Comparison of ENCODE assay signal across 8 cellular contexts in the genomic region with DNA sequence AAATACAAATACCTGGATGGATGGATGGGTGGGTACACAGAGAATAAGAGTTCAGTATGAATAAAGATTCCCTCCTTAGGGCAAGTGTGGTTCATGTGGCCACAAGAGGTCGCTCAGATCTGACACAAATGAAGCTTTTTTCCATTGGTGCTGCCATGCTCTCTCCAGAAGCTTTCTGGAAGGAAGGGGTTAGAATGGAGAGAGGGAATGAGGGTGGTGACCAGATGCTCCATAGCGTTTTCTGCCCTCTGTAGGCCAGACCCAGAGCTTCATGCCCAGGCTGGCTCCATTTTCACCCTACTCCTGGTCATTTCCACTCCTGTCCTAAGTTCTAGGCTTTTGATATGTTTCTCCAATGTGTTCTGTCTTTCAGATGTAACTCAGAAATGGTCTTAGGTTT. TPM values are rescaled to one million over a fixed set of nuclear protein-coding genes. Genes with fewer than 3 reads are reported as not detected.
DNase-seq lines count a peak whose midpoint lies in the region; ATAC-seq and TF ChIP-seq lines count a peak whose summit lies in the region.

No MANE protein-coding gene starts in this region.

- H3K4me3 ChIP-seq in right atrium auricular region = no peak overlapping the region

- ATAC-seq in activated CD4-positive, CD25-positive, alpha-beta regulatory T cell treated with anti-CD3 and anti-CD28 coated beads, Interleukin-2, amount 50 U/mL, for 24 hours = peak; percentile 41 to 48
- ATAC-seq in sciatic nerve (peak; percentile 88), HG03378 (IDR thresholded peaks at IDR 0.05; ENCODE audit: unreplicated experiment) (no peak)

- H3K4me1 ChIP-seq in right atrium auricular region = peaks cover 0 to 3% of the 10 kb centered on the region in 2 donors

- H3K27me3 ChIP-seq in right atrium auricular region = no peaks in the 10 kb centered on the region

- H3K27ac ChIP-seq in right atrium auricular region = no peak overlapping the region

- intact Hi-C loops in sciatic nerve (cut with DNase I) = loop anchor here (10.0 kb wide), 1 partner anchor 96 kb away; no protein-coding TSS in a partner anchor

- TF ChIP-seq CTCF in right atrium auricular region (IDR thresholded peaks at IDR 0.05) = peak; percentile 78 to 86

- H3K9me3 ChIP-seq in right atrium auricular region = no peaks in the 10 kb centered on the region

- no peak for DNase-seq in activated CD4-positive, CD25-positive, alpha-beta regulatory T cell (lab: John Stamatoyannopoulos, UW)
- peak; percentile 79 for DNase-seq in NCI-H1092 (lab: John Stamatoyannopoulos, UW)
- DNase-seq in SHP77 (lab: John Stamatoyannopoulos, UW) = peak; percentile 76 to 81
- DNase-seq in amniotic stem cell (lab: John Stamatoyannopoulos, UW) = peak; percentile 82
- peak; percentile 64 for DNase-seq in right atrium auricular region (ENCODE audit: low spot score)
- DNase-seq in sciatic nerve (ENCODE audit: low spot score) = peak; percentile 76

- no peaks in the 10 kb centered on the region for H3K36me3 ChIP-seq in right atrium auricular region

RNA-seq across cellular contexts. Expression of gene FCRL6, which starts 3.3 kb away (rescaled TPM):
- total RNA-seq in right atrium auricular region (under 1 TPM in 1 of 2 donors, not detected in 1; 0.24 TPM), sciatic nerve (1.2 TPM)

RNA-seq across cellular contexts. Expression of gene DUSP23, which starts 18.1 kb away (rescaled TPM):
- 10 to 100 TPM; 42.9 to 58.8 TPM for total RNA-seq in right atrium auricular region
- total RNA-seq in sciatic nerve = 48.2 TPM

RNA-seq across cellular contexts. Expression of gene SLAMF8, which starts 27.8 kb away (rescaled TPM):
- total RNA-seq in right atrium auricular region (1 to 10 TPM; 1.0 to 4.2 TPM), sciatic nerve (3.3 TPM)

Comparison
In these comparisons a context has a peak if more than half of its experiments do, and no peak if none do; other contexts are left out.
1. DNase-seq: peak in NCI-H1092 (single experiment), SHP77 (2 of 2), amniotic stem cell (single experiment), right atrium auricular region (single experiment) and sciatic nerve (single experiment); none in activated CD4-positive, CD25-positive, alpha-beta regulatory T cell (0 of 4).